In the genomic region with DNA sequence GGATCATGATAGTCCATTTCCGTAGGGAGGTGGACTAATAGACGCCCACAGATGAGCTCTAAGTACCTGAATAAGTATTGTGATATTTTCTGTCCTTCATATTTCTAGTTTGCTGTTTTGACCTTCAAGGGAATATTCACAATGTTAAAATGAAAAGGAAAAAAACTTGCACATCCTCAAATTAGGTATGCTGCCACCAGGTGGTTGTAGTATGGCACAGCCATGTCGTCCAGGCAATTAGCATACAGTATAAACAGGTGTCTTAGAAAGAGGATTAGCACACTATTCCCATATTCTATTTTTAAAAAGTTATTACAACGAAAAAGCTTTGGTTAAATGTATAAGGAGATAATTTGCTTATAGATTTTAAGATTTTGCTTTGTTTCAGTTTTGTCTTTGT, we compare ENCODE assay signal across 8 cellular contexts.
DNase-seq lines count a peak whose midpoint lies in the region; ATAC-seq, FAIRE-seq and TF ChIP-seq lines count a peak whose summit lies in the region.

No MANE protein-coding gene starts in this region.

- no peaks in the 10 kb centered on the region for H3K27me3 ChIP-seq in BE2C
- no peaks in the 10 kb centered on the region for H3K27me3 ChIP-seq in thyroid gland

- no peak overlapping the region for H3K27ac ChIP-seq in thyroid gland

- H3K9me3 ChIP-seq in BE2C: no peaks in the 10 kb centered on the region
- H3K9me3 ChIP-seq in thyroid gland: no peaks in the 10 kb centered on the region

- H3K4me3 ChIP-seq in BE2C (ENCODE audit: low read depth, low read length) (no peak overlapping the region), fibroblast of pulmonary artery (replicated peaks; ENCODE audit: low read depth, low read length) (no peak overlapping the region), thyroid gland (replicated peaks in 1 of 3) (no peak overlapping the region)

- H3K36me3 ChIP-seq in BE2C (no peaks in the 10 kb centered on the region), thyroid gland (no peaks in the 10 kb centered on the region)

- no peak for ATAC-seq in HG03175 (IDR thresholded peaks at IDR 0.05; ENCODE audit: unreplicated experiment)

- 54 to 76% methylated on average over 4 of the region's 4 CpGs for WGBS in thyroid gland, 2 donors

- no peaks in the 10 kb centered on the region for H3K4me1 ChIP-seq in BE2C
- H3K4me1 ChIP-seq in thyroid gland: no peaks in the 10 kb centered on the region

- intact Hi-C loops in thyroid gland (cut with DNase I): no loop called here

- FAIRE-seq in GM18507 (lab: Jason Lieb, UNC): peak; percentile 82

- peak; percentile 56 for TF ChIP-seq CTCF in BE2C (IDR thresholded peaks at IDR 0.05; ENCODE audit: low read depth, low read length)
- peak; percentile 63 for TF ChIP-seq CTCF in fibroblast of pulmonary artery (IDR thresholded peaks at IDR 0.05; ENCODE audit: low read length, missing control alignments)
- peak in 2 of 6 experiments; percentile 13 to 35 for TF ChIP-seq CTCF in thyroid gland (IDR thresholded peaks at IDR 0.05)

- peak; percentile 12 for DNase-seq in BE2C
- peak; percentile 0 for DNase-seq in GM18507 (ENCODE audit: extremely low spot score, insufficient read length, low read depth)
- DNase-seq in HPDE6-E6E7 (ENCODE audit: extremely low spot score): peak; percentile 15
- DNase-seq in RKO (ENCODE audit: low spot score): peak; percentile 50
- peak; percentile 49 for DNase-seq in fibroblast of pulmonary artery (ENCODE audit: low read depth)
- DNase-seq in thyroid gland: peak; percentile 3 to 6
- no peak for DNase-seq in hypothalamus (lab: John Stamatoyannopoulos, UW)

- no peak for TF ChIP-seq POLR2A in thyroid gland (IDR thresholded peaks at IDR 0.05)

Comparison
In these comparisons a context has a peak if more than half of its experiments do, and no peak if none do; other contexts are left out.
1. DNase-seq: peak in BE2C (single experiment), GM18507 (single experiment), HPDE6-E6E7 (single experiment), RKO (single experiment), fibroblast of pulmonary artery (single experiment) and thyroid gland (2 of 2); none in hypothalamus (0 of 51).